In genomic region chr11:56846631-56847400, GRCh38 we compare ENCODE assay signal across 27 cellular contexts.
"Had no signal": no experiment of that assay in that cellular context is flagged by ENCODE, and none has a peak within 500 bp of the region (broad histone marks: within the 10 kb centered on the region; RNA-seq: fewer than 3 reads in every experiment).

No MANE protein-coding gene starts in this region.

- H3K4me3 ChIP-seq: body of pancreas, gastrocnemius medialis, heart left ventricle, left lung, uterus had no signal

- H3K4me1 ChIP-seq: body of pancreas, heart left ventricle, left lung, parathyroid adenoma, testis, uterus had no signal

- H3K36me3 ChIP-seq: gastrocnemius medialis, heart left ventricle, left lung, uterus had no signal

- H2AFZ ChIP-seq: parathyroid adenoma had no signal

- H3K27ac ChIP-seq: body of pancreas, gastrocnemius medialis, heart left ventricle, left lung, parathyroid adenoma, testis, uterus had no signal

- H3K27me3 ChIP-seq: body of pancreas, gastrocnemius medialis, left lung, testis, uterus had no signal

- FAIRE-seq: islet of Langerhans, small intestine had no signal

- H3K9ac ChIP-seq: parathyroid adenoma had no signal

- H3K79me2 ChIP-seq: parathyroid adenoma had no signal

- ATAC-seq: body of pancreas; gastrocnemius medialis; heart left ventricle; left lung; natural killer cell; sciatic nerve; stimulated activated naive B cell treated with anti-CD40 and anti-IgM and Interleukin-4, amounts not matched to agents 10 μg/mL and 1 μg/mL and 100 μg/mL, for 72 hours; T-helper 17 cell had no signal

- H3K9me3 ChIP-seq: body of pancreas, gastrocnemius medialis, left lung, testis, uterus had no signal

- DNase-seq: activated B cell treated with CpG ODN at 0.5 μM for 24 hours; activated CD4-positive, alpha-beta memory T cell treated with anti-CD3 and anti-CD28 coated beads, Interleukin-2, amount 10 ng/mL, durations not matched to agents 7 days and 5 days; activated CD4-positive, alpha-beta T cell treated with anti-CD3 and anti-CD28 coated beads for 4 hours; activated effector memory CD4-positive, alpha-beta T cell treated with anti-CD3 and anti-CD28 coated beads, Interleukin-2, amount 50 U/mL, for 16 hours; activated naive CD4-positive, alpha-beta T cell treated with anti-CD3 and anti-CD28 coated beads, Interleukin-2, amount 10 ng/mL, durations not matched to agents 7 days and 5 days; activated T-cell treated with anti-CD3 and anti-CD28 coated beads for 4 hours; body of pancreas; caudate nucleus; effector CD8-positive, alpha-beta T cell; gastrocnemius medialis; heart left ventricle; left lung; midbrain; natural killer cell; nucleus accumbens; small intestine; stimulated activated CD4-positive, alpha-beta T cell treated with anti-CD3 and anti-CD28 coated beads, Interleukin-15, amount 100 ng/mL, for 24 hours; stimulated activated CD8-positive, alpha-beta memory T cell treated with anti-CD3 and anti-CD28 coated beads, Interleukin-4, amount 100 ng/mL, for 48 hours; stimulated activated naive B cell treated with anti-CD40 and anti-IgM and Interleukin-4, amounts not matched to agents 10 μg/mL and 1 μg/mL and 100 μg/mL, for 72 hours; SW 1271; T-helper 17 cell; trophoblast cell; uterus had no signal
